ENCODE assay signal across 1 cellular context in the genomic region with DNA sequence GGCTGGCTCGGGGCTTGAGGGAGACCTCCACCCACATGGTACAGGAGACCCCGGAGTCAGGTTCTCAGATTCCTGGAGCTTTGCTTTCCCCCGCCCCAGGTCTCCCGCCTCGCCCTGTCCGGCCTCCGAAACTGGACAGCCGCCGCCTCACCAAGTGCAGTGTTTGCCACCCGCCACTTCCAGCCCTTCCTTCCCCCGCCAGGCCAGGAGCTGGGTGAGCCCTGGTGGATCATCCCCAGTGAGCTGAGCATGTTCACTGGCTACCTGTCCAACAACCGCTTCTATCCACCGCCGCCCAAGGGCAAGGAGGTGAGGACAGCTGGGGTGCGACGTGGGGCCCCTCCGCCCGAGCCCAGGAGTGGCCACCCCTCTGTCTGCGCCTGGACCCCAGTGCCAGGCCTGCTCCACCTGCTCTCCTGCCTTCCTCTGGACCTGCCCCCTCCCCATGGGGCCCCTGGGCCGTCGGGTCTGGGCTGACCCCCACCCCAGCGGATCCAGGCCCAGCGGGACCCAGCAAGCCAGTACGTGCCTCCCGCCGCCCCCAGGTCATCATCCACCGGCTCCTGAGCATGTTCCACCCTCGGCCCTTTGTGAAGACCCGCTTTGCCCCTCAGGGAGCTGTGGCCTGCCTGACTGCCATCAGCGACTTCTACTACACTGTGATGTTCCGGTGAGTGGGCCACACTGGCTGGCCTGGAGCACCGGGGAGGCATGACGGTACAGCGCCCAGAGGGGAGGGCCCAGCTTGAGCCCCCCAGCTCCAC.
A peak's percentile ranks its signal among the peaks of the same experiment; 100 is the strongest.
TF ChIP-seq lines count a peak whose summit lies in the region.

No MANE protein-coding gene starts in this region.

TF ChIP-seq in K562, 482 proteins besides CTCF, POLR2A, EP300 and RAD21:
- TF ChIP-seq SMC3 (conservative IDR thresholded peaks at IDR 0.05; ENCODE audit: insufficient read depth, low read depth, low read length) (no peak), POLR2G (IDR thresholded peaks at IDR 0.05; ENCODE audit: low read depth, low read length) (peak; percentile 13; the same call in 1 of the 2 replicates), MAFF (IDR thresholded peaks at IDR 0.05; ENCODE audit: low read length) (no peak), CTCFL (IDR thresholded peaks at IDR 0.05; ENCODE audit: borderline replicate concordance, insufficient read depth, low read depth, low read length, poor library complexity, severe bottlenecking) (no peak)
- TF ChIP-seq, protein P1, sequence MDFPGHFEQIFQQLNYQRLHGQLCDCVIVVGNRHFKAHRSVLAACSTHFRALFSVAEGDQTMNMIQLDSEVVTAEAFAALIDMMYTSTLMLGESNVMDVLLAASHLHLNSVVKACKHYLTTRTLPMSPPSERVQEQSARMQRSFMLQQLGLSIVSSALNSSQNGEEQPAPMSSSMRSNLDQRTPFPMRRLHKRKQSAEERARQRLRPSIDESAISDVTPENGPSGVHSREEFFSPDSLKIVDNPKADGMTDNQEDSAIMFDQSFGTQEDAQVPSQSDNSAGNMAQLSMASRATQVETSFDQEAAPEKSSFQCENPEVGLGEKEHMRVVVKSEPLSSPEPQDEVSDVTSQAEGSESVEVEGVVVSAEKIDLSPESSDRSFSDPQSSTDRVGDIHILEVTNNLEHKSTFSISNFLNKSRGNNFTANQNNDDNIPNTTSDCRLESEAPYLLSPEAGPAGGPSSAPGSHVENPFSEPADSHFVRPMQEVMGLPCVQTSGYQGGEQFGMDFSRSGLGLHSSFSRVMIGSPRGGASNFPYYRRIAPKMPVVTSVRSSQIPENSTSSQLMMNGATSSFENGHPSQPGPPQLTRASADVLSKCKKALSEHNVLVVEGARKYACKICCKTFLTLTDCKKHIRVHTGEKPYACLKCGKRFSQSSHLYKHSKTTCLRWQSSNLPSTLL (IDR thresholded peaks at IDR 0.05) = no peak
- TF ChIP-seq, protein P2, sequence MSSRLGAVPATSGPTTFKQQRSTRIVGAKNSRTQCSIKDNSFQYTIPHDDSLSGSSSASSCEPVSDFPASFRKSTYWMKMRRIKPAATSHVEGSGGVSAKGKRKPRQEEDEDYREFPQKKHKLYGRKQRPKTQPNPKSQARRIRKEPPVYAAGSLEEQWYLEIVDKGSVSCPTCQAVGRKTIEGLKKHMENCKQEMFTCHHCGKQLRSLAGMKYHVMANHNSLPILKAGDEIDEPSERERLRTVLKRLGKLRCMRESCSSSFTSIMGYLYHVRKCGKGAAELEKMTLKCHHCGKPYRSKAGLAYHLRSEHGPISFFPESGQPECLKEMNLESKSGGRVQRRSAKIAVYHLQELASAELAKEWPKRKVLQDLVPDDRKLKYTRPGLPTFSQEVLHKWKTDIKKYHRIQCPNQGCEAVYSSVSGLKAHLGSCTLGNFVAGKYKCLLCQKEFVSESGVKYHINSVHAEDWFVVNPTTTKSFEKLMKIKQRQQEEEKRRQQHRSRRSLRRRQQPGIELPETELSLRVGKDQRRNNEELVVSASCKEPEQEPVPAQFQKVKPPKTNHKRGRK (tag; IDR thresholded peaks at IDR 0.05) = no peak
TF ChIP-seq in K562: peak in this region for 1.
